In the genomic region with DNA sequence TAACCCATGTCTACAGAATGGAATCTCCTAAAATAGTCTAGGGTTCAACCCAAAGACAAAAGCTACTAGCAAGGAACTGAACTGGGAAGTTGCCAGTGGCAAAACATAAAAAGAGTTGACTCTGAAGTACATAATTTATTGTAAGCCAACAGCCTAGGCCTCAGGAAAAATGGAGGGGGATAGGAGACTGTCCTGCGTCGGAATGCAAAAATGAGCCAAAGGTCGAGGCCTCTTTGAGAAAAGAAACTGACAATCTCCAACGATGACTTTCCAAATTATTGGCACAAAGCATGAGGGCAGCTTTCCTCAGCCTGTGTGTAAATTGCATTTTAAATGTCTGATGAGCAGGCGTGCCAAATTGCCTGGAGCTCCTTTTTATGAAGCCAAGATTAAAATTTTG, we compare ENCODE assay signal across 9 cellular contexts. TPM values are rescaled to one million over a fixed set of nuclear protein-coding genes. Genes with fewer than 3 reads are reported as not detected.
A peak's percentile ranks its signal among the peaks of the same experiment; 100 is the strongest.
DNase-seq lines count a peak whose midpoint lies in the region; ATAC-seq and TF ChIP-seq lines count a peak whose summit lies in the region.
"Had no signal": no experiment of that assay in that cellular context is flagged by ENCODE, and none has a peak within 500 bp of the region (broad histone marks: within the 10 kb centered on the region; RNA-seq: fewer than 3 reads in every experiment).

No MANE protein-coding gene starts in this region.

- ATAC-seq in heart left ventricle (no peak), left ventricle myocardium superior (no peak), right lobe of liver (no peak)
- ATAC-seq: activated T-cell treated with anti-CD3 and anti-CD28 coated beads, Interleukin-2, amount 50 U/mL, for 72 hours had no signal

- H3K9ac ChIP-seq in mammary epithelial cell (ENCODE audit: insufficient read depth, low read length) (peak overlapping the region; percentile 98), mesenchymal stem cell (ENCODE audit: low read length) (peak overlapping the region; percentile 95)

- H3K79me1 ChIP-seq in mesenchymal stem cell (replicated peaks; ENCODE audit: low read length, poor library complexity, severe bottlenecking) = peaks cover 4% of the 10 kb centered on the region

- H2BK12ac ChIP-seq in mesenchymal stem cell (ENCODE audit: low read length in 2 of 2) = peak overlapping the region; percentile 38 to 83

- H3K9me3 ChIP-seq in heart left ventricle (no peaks in the 10 kb centered on the region), mammary epithelial cell (replicated peaks; ENCODE audit: insufficient read depth, low read length) (no peaks in the 10 kb centered on the region), mesenchymal stem cell (ENCODE audit: control insufficient read depth, low read length) (no peaks in the 10 kb centered on the region), right lobe of liver (no peaks in the 10 kb centered on the region)

- dilution Hi-C loops in mammary epithelial cell (cut with HindIII; ENCODE audit: low sequenced_read_pairs) = loop anchor here (25.0 kb wide), 1 partner anchor 1341 kb away; no protein-coding TSS in a partner anchor

- peaks cover 0 to 56% (median 19%) of the 10 kb centered on the region in 12 donors for H3K4me1 ChIP-seq in heart left ventricle
- H3K4me1 ChIP-seq in mammary epithelial cell (ENCODE audit: insufficient read depth, low read length) = peaks cover 27% of the 10 kb centered on the region
- H3K4me1 ChIP-seq in mesenchymal stem cell (ENCODE audit: control insufficient read depth, insufficient read depth, low read depth, low read length) = peaks cover 24% of the 10 kb centered on the region
- H3K4me1 ChIP-seq in urinary bladder (ENCODE audit: insufficient read depth) = no peaks in the 10 kb centered on the region
- peaks cover 0 to 37% (median 3%) of the 10 kb centered on the region in 4 donors for H3K4me1 ChIP-seq in right lobe of liver

- peak overlapping the region; percentile 78 for H2AK5ac ChIP-seq in mesenchymal stem cell (ENCODE audit: low read length, severe bottlenecking)

- H3K27ac ChIP-seq in heart left ventricle (peak overlapping the region in 10 of 12 donors; percentile 18 to 86 (median 66)), mammary epithelial cell (ENCODE audit: insufficient read depth, low read depth, low read length) (peak overlapping the region; percentile 83), mesenchymal stem cell (ENCODE audit: low read length, poor library complexity, severe bottlenecking) (peak overlapping the region; percentile 85), urinary bladder (ENCODE audit: low read depth) (no peak overlapping the region), right lobe of liver (no peak overlapping the region)

- H2BK5ac ChIP-seq in mesenchymal stem cell (ENCODE audit: low read depth, low read length, poor library complexity, severe bottlenecking) = no peak overlapping the region

- H3K4me3 ChIP-seq in heart left ventricle (peak overlapping the region in 10 of 12 donors; percentile 42 to 72 (median 58)), mammary epithelial cell (replicated peaks in 1 of 3; ENCODE audit: insufficient read depth in 1 of 3, low read depth in 2 of 3, low read length in 3 of 3) (peak overlapping the region; percentile 34 to 89 (median 86)), mesenchymal stem cell (ENCODE audit: insufficient read depth in 1 of 2, low read depth in 1 of 2, low read length in 2 of 2) (peak overlapping the region in 1 of 2 experiments; percentile 96), urinary bladder (ENCODE audit: low read depth, low read length) (peak overlapping the region; percentile 3), right lobe of liver (no peak overlapping the region)

- no peak overlapping the region for H3K14ac ChIP-seq in mesenchymal stem cell (ENCODE audit: low read length in 2 of 2)

- H3K27me3 ChIP-seq in heart left ventricle (peaks cover 2 to 84% (median 34%) of the 10 kb centered on the region in 9 donors), mammary epithelial cell (ENCODE audit: insufficient read depth, low read length) (no peaks in the 10 kb centered on the region), mesenchymal stem cell (ENCODE audit: control insufficient read depth in 1 of 2, insufficient read depth in 1 of 2, low read length in 2 of 2) (no peaks in the 10 kb centered on the region), right lobe of liver (peaks cover 7 to 44% of the 10 kb centered on the region in 2 donors)

- CTCF ChIA-PET in mammary epithelial cell (lab: Charles Lee; ENCODE audit: low non-redundant PET) = interaction anchor here (0.6 to 0.8 kb wide), 3 partner anchors 15 to 303 kb away, joined by 4 to 9 read pairs (median 5); no protein-coding TSS in a partner anchor

- DNase-seq in heart left ventricle (no peak), left ventricle myocardium superior (no peak), mammary epithelial cell (no peak), mesenchymal stem cell (no peak), right lobe of liver (no peak), head of caudate nucleus (no peak)
- DNase-seq in stimulated activated naive CD4-positive, alpha-beta T cell treated with Interleukin-2 at 50 U/mL for 16 hours (lab: John Stamatoyannopoulos, UW) = no peak

- H2BK15ac ChIP-seq in mesenchymal stem cell (ENCODE audit: low read depth, poor library complexity, severe bottlenecking) = no peak overlapping the region

- no peak overlapping the region for H4K8ac ChIP-seq in mesenchymal stem cell (ENCODE audit: low read length)

- peaks cover 68% of the 10 kb centered on the region for H3K79me2 ChIP-seq in mammary epithelial cell (ENCODE audit: insufficient read depth, low read length)

- 30 to 47% (median 37%) methylated on average over 5 of the region's 5 CpGs for WGBS in heart left ventricle, 4 donors
- 0% methylated on average over 5 of the region's 5 CpGs for WGBS in mammary epithelial cell (ENCODE audit: low coverage, missing lambda C conversion rate)
- 54% methylated on average over 5 of the region's 5 CpGs for WGBS in mesenchymal stem cell
- WGBS in urinary bladder = 18% methylated on average over 5 of the region's 5 CpGs
- WGBS in right lobe of liver (ENCODE audit: insufficient coverage, low coverage, low lambda C conversion rate, missing lambda C conversion rate) = 11% methylated on average over 5 of the region's 5 CpGs

- H3K36me3 ChIP-seq in heart left ventricle (no peaks in the 10 kb centered on the region), mammary epithelial cell (ENCODE audit: insufficient read depth, low read length) (peaks cover 4% of the 10 kb centered on the region), mesenchymal stem cell (ENCODE audit: control insufficient read depth in 1 of 2, insufficient read depth in 2 of 2, low read depth in 1 of 2, low read length in 2 of 2) (no peaks in the 10 kb centered on the region), urinary bladder (ENCODE audit: insufficient read depth) (no peaks in the 10 kb centered on the region), right lobe of liver (no peaks in the 10 kb centered on the region)

- H3K23ac ChIP-seq in mesenchymal stem cell (ENCODE audit: low read length in 2 of 2) = no peak overlapping the region

- in situ Hi-C loops in mammary epithelial cell (cut with MboI; ENCODE audit: low sequenced_read_pairs in 2 of 2) = loop anchor here (5.0 to 25.0 kb wide), 6 partner anchors 309 to 1216 kb away; no protein-coding TSS in a partner anchor

- H2BK120ac ChIP-seq in mesenchymal stem cell (ENCODE audit: low read depth, low read length) = no peak overlapping the region

- H2AFZ ChIP-seq in mammary epithelial cell (ENCODE audit: low read depth, low read length) (peak overlapping the region; percentile 40), mesenchymal stem cell (ENCODE audit: low read depth, low read length) (no peak overlapping the region)

- TF ChIP-seq CTCF in heart left ventricle (IDR thresholded peaks at IDR 0.05) (no peak), mammary epithelial cell (conservative IDR thresholded peaks at IDR 0.05 in 1 of 2, IDR thresholded peaks at IDR 0.05 in 1 of 2; ENCODE audit: extremely low read depth in 1 of 2, insufficient read depth in 1 of 2, low read depth in 1 of 2, low read length in 2 of 2) (no peak), right lobe of liver (IDR thresholded peaks at IDR 0.05) (no peak)

- TF ChIP-seq POLR2A in heart left ventricle (IDR thresholded peaks at IDR 0.05) = no peak
- TF ChIP-seq POLR2A in right lobe of liver (IDR thresholded peaks at IDR 0.05) = no peak

- H3K18ac ChIP-seq in mesenchymal stem cell (ENCODE audit: low read depth in 1 of 2, low read length in 2 of 2) = peak overlapping the region in 1 of 2 experiments; percentile 14

- H3K4me2 ChIP-seq in mammary epithelial cell (ENCODE audit: insufficient read depth, low read depth, low read length) (peak overlapping the region; percentile 81), mesenchymal stem cell (ENCODE audit: low read length, poor library complexity, severe bottlenecking) (peak overlapping the region; percentile 76)

- intact Hi-C loops in heart left ventricle (cut with DNase I) = loop anchor here in 9 of 10 donors (5.0 to 10.0 kb wide), 11 partner anchors 309 to 1529 kb away; no protein-coding TSS in a partner anchor
- intact Hi-C loops in left ventricle myocardium superior (cut with micrococcal nuclease) = no loop called here
- intact Hi-C loops in mammary epithelial cell (cut with micrococcal nuclease) = loop anchor here (1.0 to 10.0 kb wide), 6 partner anchors 56 to 599 kb away; no protein-coding TSS in a partner anchor
- intact Hi-C loops in right lobe of liver (cut with DNase I) = no loop called here
- intact Hi-C loops in head of caudate nucleus (cut with DNase I) = no loop called here

- H4K20me1 ChIP-seq in mammary epithelial cell (ENCODE audit: insufficient read depth, low read length) = no peaks in the 10 kb centered on the region

- no peak overlapping the region for H4K91ac ChIP-seq in mesenchymal stem cell (ENCODE audit: low read length)

- no TSS peak for BruUV-seq in mammary epithelial cell (replicated peaks; lab: Mats Ljungman, UMichigan)

- H3K4ac ChIP-seq in mesenchymal stem cell (ENCODE audit: low read depth in 1 of 2, low read length in 2 of 2) = no peak overlapping the region

RNA-seq across cellular contexts. Expression of gene COL12A1, which starts 2.1 kb away (rescaled TPM):
- total RNA-seq in heart left ventricle = 10 to 100 TPM in 8 of 9 donors, 1 to 10 TPM in 1; 9.4 to 26.8 (median 24.0) TPM
- 1 to 10 TPM; 3.1 to 4.7 TPM for polyA plus RNA-seq in heart left ventricle
- 9.5 TPM for total RNA-seq in left ventricle myocardium superior
- 100 to 1,000 TPM; 174 to 263 TPM for total RNA-seq in mammary epithelial cell
- polyA plus RNA-seq in mammary epithelial cell = 132 TPM
- polyA minus RNA-seq in mammary epithelial cell = 250 TPM
- polyA plus RNA-seq in mesenchymal stem cell (2013, experiment 1 of 2) = 353 TPM
- 326 TPM for polyA plus RNA-seq in mesenchymal stem cell (2013, experiment 2 of 2)
- total RNA-seq in urinary bladder = 470 TPM
- 54.8 TPM for polyA plus RNA-seq in urinary bladder
- total RNA-seq in right lobe of liver = 1 to 10 TPM; 1.1 to 4.4 (median 3.0) TPM
- total RNA-seq: activated T-cell treated with anti-CD3 and anti-CD28 coated beads, Interleukin-2, amount 50 U/mL, for 72 hours had no signal

RNA-seq across cellular contexts. Expression of gene COX7A2, which starts 39.9 kb away (rescaled TPM):
- total RNA-seq in heart left ventricle (1,000 to 10,000 TPM in 4 of 9 donors, 100 to 1,000 TPM in 5; 646 to 1,301 (median 986) TPM), left ventricle myocardium superior (911 TPM), mammary epithelial cell (100 to 1,000 TPM in 1 of 2 donors, 10 to 100 TPM in 1; 73.3 to 370 TPM), urinary bladder (137 TPM), right lobe of liver (100 to 1,000 TPM; 159 to 345 (median 218) TPM)
- polyA plus RNA-seq in heart left ventricle (1,000 to 10,000 TPM; 1,329 to 1,466 TPM), mammary epithelial cell (146 TPM), urinary bladder (322 TPM)
- polyA minus RNA-seq in mammary epithelial cell = 245 TPM
- 986 TPM for polyA plus RNA-seq in mesenchymal stem cell (2013, experiment 1 of 2)
- 1,021 TPM for polyA plus RNA-seq in mesenchymal stem cell (2013, experiment 2 of 2)

Comparison
In these comparisons a context has a peak if more than half of its experiments do, and no peak if none do; other contexts are left out.
1. intact Hi-C loops: an anchor here in heart left ventricle (5.0 to 10.0 kb wide) and mammary epithelial cell (1.0 to 10.0 kb wide); none called in left ventricle myocardium superior, right lobe of liver and head of caudate nucleus.
2. H3K27ac ChIP-seq: peak in heart left ventricle (10 of 12), mammary epithelial cell (single experiment) and mesenchymal stem cell (single experiment); none in urinary bladder (single experiment) and right lobe of liver (0 of 3).
3. H3K4me3 ChIP-seq: peak in heart left ventricle (10 of 12), mammary epithelial cell (3 of 3) and urinary bladder (single experiment); none in right lobe of liver (0 of 3).
4. RNA of gene COL12A1, which starts 2.1 kb away (total RNA-seq): 470 TPM in urinary bladder (single experiment) and 174 to 263 TPM in mammary epithelial cell; 9.4 to 26.8 TPM in heart left ventricle, 9.5 TPM in left ventricle myocardium superior (single experiment) and 1.1 to 4.4 TPM in right lobe of liver; every median in the first group is over 4 times any median in the second.